In the genomic region with DNA sequence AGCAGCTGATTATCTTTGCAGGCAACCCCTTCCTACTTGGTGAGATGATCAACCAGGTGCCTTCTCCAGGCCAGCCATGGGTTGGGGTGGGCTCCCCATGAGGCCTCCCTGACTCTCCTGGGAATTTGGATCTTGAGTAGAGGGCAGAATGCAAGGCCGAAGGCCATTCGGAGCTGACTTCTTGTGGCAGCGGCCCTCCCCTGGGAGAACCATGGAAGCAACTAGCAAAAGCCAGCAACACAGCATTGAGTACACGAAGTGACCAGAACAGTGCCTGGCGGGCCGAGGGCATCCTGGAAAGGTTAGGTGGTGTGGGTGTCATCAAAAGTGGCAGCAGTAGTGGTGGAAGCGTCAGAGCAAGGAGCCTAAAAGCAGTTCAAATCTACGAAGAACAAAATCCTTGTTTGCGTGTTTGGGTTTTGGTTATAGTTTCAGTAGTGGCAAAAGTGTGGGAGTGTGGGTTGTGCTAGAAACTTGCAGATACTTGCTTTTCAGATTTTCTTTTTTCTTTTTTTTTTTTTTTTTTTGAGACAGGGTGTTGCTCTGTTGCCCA, we compare ENCODE assay signal across 1 cellular context.
TF ChIP-seq lines count a peak whose summit lies in the region.

No MANE protein-coding gene starts in this region.

TF ChIP-seq in SK-N-SH, 30 proteins besides CTCF, POLR2A, EP300 and RAD21 (continued from another document):
- TF ChIP-seq, protein P1, sequence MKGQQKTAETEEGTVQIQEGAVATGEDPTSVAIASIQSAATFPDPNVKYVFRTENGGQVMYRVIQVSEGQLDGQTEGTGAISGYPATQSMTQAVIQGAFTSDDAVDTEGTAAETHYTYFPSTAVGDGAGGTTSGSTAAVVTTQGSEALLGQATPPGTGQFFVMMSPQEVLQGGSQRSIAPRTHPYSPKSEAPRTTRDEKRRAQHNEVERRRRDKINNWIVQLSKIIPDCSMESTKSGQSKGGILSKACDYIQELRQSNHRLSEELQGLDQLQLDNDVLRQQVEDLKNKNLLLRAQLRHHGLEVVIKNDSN (IDR thresholded peaks at IDR 0.05; ENCODE audit: borderline replicate concordance, low read depth), result no peak
- no peak for TF ChIP-seq FOSL2 (IDR thresholded peaks at IDR 0.05; ENCODE audit: borderline replicate concordance, low read depth)
- no peak for TF ChIP-seq NFIC (IDR thresholded peaks at IDR 0.05; ENCODE audit: borderline replicate concordance)
- no peak for TF ChIP-seq YY1 (IDR thresholded peaks at IDR 0.05; ENCODE audit: low read depth)
- TF ChIP-seq, protein P2, sequence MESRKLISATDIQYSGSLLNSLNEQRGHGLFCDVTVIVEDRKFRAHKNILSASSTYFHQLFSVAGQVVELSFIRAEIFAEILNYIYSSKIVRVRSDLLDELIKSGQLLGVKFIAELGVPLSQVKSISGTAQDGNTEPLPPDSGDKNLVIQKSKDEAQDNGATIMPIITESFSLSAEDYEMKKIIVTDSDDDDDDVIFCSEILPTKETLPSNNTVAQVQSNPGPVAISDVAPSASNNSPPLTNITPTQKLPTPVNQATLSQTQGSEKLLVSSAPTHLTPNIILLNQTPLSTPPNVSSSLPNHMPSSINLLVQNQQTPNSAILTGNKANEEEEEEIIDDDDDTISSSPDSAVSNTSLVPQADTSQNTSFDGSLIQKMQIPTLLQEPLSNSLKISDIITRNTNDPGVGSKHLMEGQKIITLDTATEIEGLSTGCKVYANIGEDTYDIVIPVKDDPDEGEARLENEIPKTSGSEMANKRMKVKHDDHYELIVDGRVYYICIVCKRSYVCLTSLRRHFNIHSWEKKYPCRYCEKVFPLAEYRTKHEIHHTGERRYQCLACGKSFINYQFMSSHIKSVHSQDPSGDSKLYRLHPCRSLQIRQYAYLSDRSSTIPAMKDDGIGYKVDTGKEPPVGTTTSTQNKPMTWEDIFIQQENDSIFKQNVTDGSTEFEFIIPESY (IDR thresholded peaks at IDR 0.05; ENCODE audit: borderline replicate concordance, low read depth), result no peak
- no peak for TF ChIP-seq POLR2AphosphoS5 (IDR thresholded peaks at IDR 0.05; ENCODE audit: low read depth, low read length)
TF ChIP-seq in SK-N-SH: peak in this region for 0.
